ENCODE assay signal across 27 cellular contexts in the genomic region with DNA sequence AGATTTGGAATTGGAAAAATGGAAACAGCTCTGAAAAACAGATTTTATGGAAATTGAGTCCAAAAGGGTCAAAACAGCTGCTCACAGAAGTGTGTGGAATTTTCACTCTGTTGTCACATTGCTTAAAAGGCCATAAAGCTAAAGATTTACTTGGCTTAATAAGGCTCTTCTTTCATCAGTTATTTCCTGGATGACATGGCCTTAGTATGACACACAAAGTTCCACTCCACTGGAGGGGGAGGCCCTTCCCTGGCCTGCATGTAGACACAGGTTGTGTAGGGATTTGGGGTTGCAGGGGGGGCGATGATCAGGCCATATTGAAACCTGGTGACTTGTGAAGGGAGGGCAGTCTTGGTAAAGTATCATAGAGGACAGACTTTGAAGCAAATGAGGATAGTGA. TPM values are rescaled to one million over a fixed set of nuclear protein-coding genes. Genes with fewer than 3 reads are reported as not detected.
A peak's percentile ranks its signal among the peaks of the same experiment; 100 is the strongest.
DNase-seq lines count a peak whose midpoint lies in the region; FAIRE-seq and TF ChIP-seq lines count a peak whose summit lies in the region.
"Had no signal": no experiment of that assay in that cellular context is flagged by ENCODE, and none has a peak within 500 bp of the region (broad histone marks: within the 10 kb centered on the region; RNA-seq: fewer than 3 reads in every experiment).

No MANE protein-coding gene starts in this region.

- H3K9me3 Mint-ChIP-seq in activated naive CD4-positive, alpha-beta T cell treated with anti-CD3 and anti-CD28 coated beads, Interleukin-2, amount 10 ng/mL, durations not matched to agents 7 days and 5 days = peaks cover 15% of the 10 kb centered on the region

- H3K9me2 ChIP-seq in hepatocyte (replicated peaks; ENCODE audit: insufficient read depth) = no peaks in the 10 kb centered on the region

- H3K4me3 ChIP-seq in bronchial epithelial cell (ENCODE audit: low read depth, low read length) (no peak overlapping the region), hepatocyte (no peak overlapping the region)
- H3K4me3 ChIP-seq: BLaER1 treated with 17β-estradiol and CSF1 and Interleukin-3, amounts not matched to agents 10 nM and 100 nM; GM12878; HAP-1 had no signal

- no peak overlapping the region for H3K4me2 ChIP-seq in hepatocyte
- H3K4me2 ChIP-seq: BLaER1 treated with 17β-estradiol and CSF1 and Interleukin-3, amounts not matched to agents 10 nM and 100 nM had no signal

- no peaks in the 10 kb centered on the region for H4K20me1 ChIP-seq in hepatocyte (ENCODE audit: insufficient read depth, poor library complexity, severe bottlenecking)
- H4K20me1 ChIP-seq: BLaER1 treated with 17β-estradiol and CSF1 and Interleukin-3, amounts not matched to agents 10 nM and 100 nM had no signal

- H3K4me1 ChIP-seq in hepatocyte (ENCODE audit: insufficient read depth) = no peaks in the 10 kb centered on the region
- H3K4me1 ChIP-seq: BE2C; BLaER1 treated with 17β-estradiol and CSF1 and Interleukin-3, amounts not matched to agents 10 nM and 100 nM; HAP-1 had no signal

- CTCF ChIA-PET in activated naive CD4-positive, alpha-beta T cell treated with anti-CD3 and anti-CD28 coated beads, Interleukin-2, amount 10 ng/mL, durations not matched to agents 7 days and 5 days (lab: Charles Lee) = interaction anchor here (0.9 kb wide), 1 partner anchor 366 kb away, joined by 3 read pairs; no protein-coding TSS in a partner anchor

- peak; percentile 2 for DNase-seq in DMS53 treated with DMSO at 0.1 percent for 48 hours (lab: John Stamatoyannopoulos, UW; ENCODE audit: unreplicated experiment)
- DNase-seq in DMS53 (lab: John Stamatoyannopoulos, UW) = no peak
- DNase-seq in bronchial epithelial cell (ENCODE audit: low read depth) = peak; percentile 18
- no peak for DNase-seq in hepatocyte (ENCODE audit: low spot score)
- DNase-seq in renal cortical epithelial cell (ENCODE audit: low read depth) = peak; percentile 28
- no peak for DNase-seq in nucleus accumbens (lab: John Stamatoyannopoulos, UW)
- no peak for DNase-seq in mucosa of gallbladder (ENCODE audit: low spot score)
- no peak for DNase-seq in activated naive CD4-positive, alpha-beta T cell treated with anti-CD3 and anti-CD28 coated beads, Interleukin-2, amount 10 ng/mL, durations not matched to agents 7 days and 5 days
- DNase-seq: ACHN; AML-193; BE2C; Calu3; CD4-positive, alpha-beta T cell; CD8-positive, alpha-beta memory T cell; DMS79; EL; GDM1; GOT3; HFFc6 had no signal

- no peaks in the 10 kb centered on the region for H3K79me2 ChIP-seq in hepatocyte

- TF ChIP-seq CTCF in bronchial epithelial cell (IDR thresholded peaks at IDR 0.05; ENCODE audit: insufficient read depth, low read length, severe bottlenecking) (no peak), hepatocyte (IDR thresholded peaks at IDR 0.05; ENCODE audit: poor library complexity) (no peak)

- 67% methylated on average over 1 of the region's 1 CpG for WGBS in hepatocyte (ENCODE audit: low lambda C conversion rate, missing lambda C conversion rate)

- H3K4me1 Mint-ChIP-seq in activated naive CD4-positive, alpha-beta T cell treated with anti-CD3 and anti-CD28 coated beads, Interleukin-2, amount 10 ng/mL, durations not matched to agents 7 days and 5 days = peaks cover 2% of the 10 kb centered on the region
- H3K4me1 Mint-ChIP-seq: CD14-positive monocyte; CD8-positive, alpha-beta memory T cell had no signal

- no peak overlapping the region for H3K4me3 Mint-ChIP-seq in activated naive CD4-positive, alpha-beta T cell treated with anti-CD3 and anti-CD28 coated beads, Interleukin-2, amount 10 ng/mL, durations not matched to agents 7 days and 5 days
- H3K4me3 Mint-ChIP-seq: CD14-positive monocyte; CD4-positive, alpha-beta T cell; CD8-positive, alpha-beta memory T cell; HFFc6 had no signal

- H3K27me3 Mint-ChIP-seq in activated naive CD4-positive, alpha-beta T cell treated with anti-CD3 and anti-CD28 coated beads, Interleukin-2, amount 10 ng/mL, durations not matched to agents 7 days and 5 days = no peaks in the 10 kb centered on the region
- H3K27me3 Mint-ChIP-seq: CD4-positive, alpha-beta T cell had no signal

- H3K36me3 ChIP-seq in bronchial epithelial cell (ENCODE audit: control insufficient read depth, insufficient read depth, low read length) (no peaks in the 10 kb centered on the region), hepatocyte (replicated peaks; ENCODE audit: insufficient read depth, low read depth) (no peaks in the 10 kb centered on the region)
- H3K36me3 ChIP-seq: BE2C; BLaER1 treated with 17β-estradiol and CSF1 and Interleukin-3, amounts not matched to agents 10 nM and 100 nM; HAP-1 had no signal

- no peaks in the 10 kb centered on the region for H3K9me3 ChIP-seq in hepatocyte (ENCODE audit: low read depth)
- H3K9me3 ChIP-seq: BE2C had no signal

- peak overlapping the region; percentile 57 for H3K27ac ChIP-seq in hepatocyte
- H3K27ac ChIP-seq: 22Rv1; BLaER1 treated with 17β-estradiol and CSF1 and Interleukin-3, amounts not matched to agents 10 nM and 100 nM had no signal

- peaks cover 26% of the 10 kb centered on the region for H3K36me3 Mint-ChIP-seq in activated naive CD4-positive, alpha-beta T cell treated with anti-CD3 and anti-CD28 coated beads, Interleukin-2, amount 10 ng/mL, durations not matched to agents 7 days and 5 days

- no peak overlapping the region for H3K27ac Mint-ChIP-seq in activated naive CD4-positive, alpha-beta T cell treated with anti-CD3 and anti-CD28 coated beads, Interleukin-2, amount 10 ng/mL, durations not matched to agents 7 days and 5 days
- H3K27ac Mint-ChIP-seq: CD14-positive monocyte; CD4-positive, alpha-beta T cell; HFFc6 had no signal

- no peaks in the 10 kb centered on the region for H3K27me3 ChIP-seq in bronchial epithelial cell (ENCODE audit: control insufficient read depth, insufficient read depth, low read length)
- no peaks in the 10 kb centered on the region for H3K27me3 ChIP-seq in hepatocyte
- H3K27me3 ChIP-seq: BE2C; BLaER1 treated with 17β-estradiol and CSF1 and Interleukin-3, amounts not matched to agents 10 nM and 100 nM had no signal

- H2AFZ ChIP-seq in hepatocyte = no peak overlapping the region

- no peak for FAIRE-seq in bronchial epithelial cell (lab: Jason Lieb, UNC)
- FAIRE-seq: A204.1, GM12878, GM18507, H54 had no signal

RNA-seq across cellular contexts. Expression of a gene that starts 34.0 kb away (rescaled TPM):
- total RNA-seq in bronchial epithelial cell (20.8 and 21.5 TPM in 2 replicates), hepatocyte (25.2 and 26.2 TPM in 2 replicates), renal cortical epithelial cell (39.6 and 54.2 TPM in 2 replicates), mucosa of gallbladder (21.6 TPM)
- polyA plus RNA-seq in hepatocyte = 20.8 and 24.0 TPM in 2 replicates

Comparison
In these comparisons a context has a peak if more than half of its experiments do, and no peak if none do; other contexts are left out.
1. DNase-seq: peak in DMS53 treated with DMSO at 0.1 percent for 48 hours (single experiment), bronchial epithelial cell (single experiment) and renal cortical epithelial cell (single experiment); none in DMS53 (single experiment), hepatocyte (single experiment), nucleus accumbens (0 of 56), mucosa of gallbladder (single experiment) and activated naive CD4-positive, alpha-beta T cell treated with anti-CD3 and anti-CD28 coated beads, Interleukin-2, amount 10 ng/mL, durations not matched to agents 7 days and 5 days (single experiment).